Comparison of ENCODE assay signal across 27 cellular contexts in the genomic region with DNA sequence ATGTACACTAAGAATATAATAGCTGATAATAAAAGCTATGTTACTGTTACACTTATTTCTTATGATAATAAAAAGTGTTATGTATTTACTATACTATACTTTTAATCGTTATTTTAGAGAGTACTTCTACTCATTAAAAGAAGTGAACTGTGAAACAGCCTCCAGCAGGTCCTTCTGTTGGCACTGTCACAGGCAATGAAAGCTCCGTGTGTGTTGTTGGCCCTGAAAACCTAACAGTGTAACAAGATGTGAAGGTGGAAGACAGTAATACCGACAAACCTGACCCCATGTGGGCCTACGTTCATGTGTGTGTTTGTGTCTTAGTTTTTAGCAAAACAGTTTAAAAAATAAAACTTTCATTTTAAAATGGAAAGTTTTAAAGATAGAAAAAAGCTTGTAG.
"Had no signal": no experiment of that assay in that cellular context is flagged by ENCODE, and none has a peak within 500 bp of the region (broad histone marks: within the 10 kb centered on the region; RNA-seq: fewer than 3 reads in every experiment).

No MANE protein-coding gene starts in this region.

- DNase-seq: activated CD4-positive, alpha-beta T cell treated with anti-CD3 and anti-CD28 coated beads for 4 hours; activated CD4-positive, alpha-beta T cell treated with anti-CD3 and anti-CD28 coated beads, Interleukin-2, amount 50 U/mL, for 1 hour; activated CD4-positive, alpha-beta T cell treated with anti-CD3 and anti-CD28 coated beads, Interleukin-2, amount 50 U/mL, for 48 hours; activated CD4-positive, CD25-positive, alpha-beta regulatory T cell; activated CD4-positive, CD25-positive, alpha-beta regulatory T cell treated with anti-CD3 and anti-CD28 coated beads, Interleukin-2, amount 50 U/mL, for 72 hours; activated CD8-positive, alpha-beta memory T cell treated with anti-CD3 and anti-CD28 coated beads for 24 hours; activated CD8-positive, alpha-beta T cell treated with anti-CD3 and anti-CD28 coated beads for 36 hours; activated effector memory CD4-positive, alpha-beta T cell treated with Interleukin-2 at 50 U/mL for 16 hours; activated gamma-delta T cell treated with Interleukin-2 at 50 U/mL for 16 hours; activated naive CD4-positive, alpha-beta T cell treated with anti-CD3 and anti-CD28 coated beads, Interleukin-2, amount 50 U/mL, for 16 hours; activated naive CD4-positive, alpha-beta T cell treated with Interleukin-2 at 50 U/mL for 16 hours; activated T-cell treated with anti-CD3 and anti-CD28 coated beads, Interleukin-2, amount 50 U/mL, for 4 hours; amniotic stem cell; anterior cingulate cortex; brain microvascular endothelial cell; cerebellar nuclear complex; colonic mucosa; effector memory CD4-positive, alpha-beta T cell; endodermal cell; foreskin fibroblast; head of caudate nucleus; T-helper 2 cell had no signal

- H3K27me3 ChIP-seq: brain microvascular endothelial cell, colonic mucosa had no signal

- ATAC-seq: activated CD8-positive, alpha-beta T cell treated with anti-CD3 and anti-CD28 coated beads for 36 hours; activated T-cell treated with anti-CD3 and anti-CD28 coated beads, Interleukin-2, amount 50 U/mL, for 4 hours; activated T-helper 17 cell treated with anti-CD3 and anti-CD28 coated beads, Interleukin-2, amount 50 U/mL, for 72 hours; esophagus mucosa had no signal

- H3K27ac Mint-ChIP-seq: activated T-helper 17 cell treated with anti-CD3 and anti-CD28 coated beads, Interleukin-2, amount 50 U/mL, for 72 hours; endodermal cell had no signal

- H3K27me3 Mint-ChIP-seq: activated CD8-positive, alpha-beta T cell treated with anti-CD3 and anti-CD28 coated beads for 36 hours; activated naive CD8-positive, alpha-beta T cell; activated T-helper 17 cell treated with anti-CD3 and anti-CD28 coated beads, Interleukin-2, amount 50 U/mL, for 72 hours had no signal

- H3K4me1 Mint-ChIP-seq: endodermal cell had no signal

- H3K4me1 ChIP-seq: colonic mucosa had no signal

- H3K4me3 Mint-ChIP-seq: activated CD8-positive, alpha-beta T cell treated with anti-CD3 and anti-CD28 coated beads for 36 hours; activated naive CD8-positive, alpha-beta T cell; activated T-cell treated with anti-CD3 and anti-CD28 coated beads, Interleukin-2, amount 50 U/mL, for 4 hours; activated T-helper 17 cell treated with anti-CD3 and anti-CD28 coated beads, Interleukin-2, amount 50 U/mL, for 72 hours; endodermal cell had no signal

- H3K9me3 ChIP-seq: colonic mucosa had no signal

- H3K36me3 ChIP-seq: colonic mucosa had no signal

- H3K9me3 Mint-ChIP-seq: activated CD8-positive, alpha-beta T cell treated with anti-CD3 and anti-CD28 coated beads for 36 hours; activated T-cell treated with anti-CD3 and anti-CD28 coated beads, Interleukin-2, amount 50 U/mL, for 4 hours; activated T-helper 17 cell treated with anti-CD3 and anti-CD28 coated beads, Interleukin-2, amount 50 U/mL, for 72 hours; endodermal cell had no signal

- H3K4me3 ChIP-seq: colonic mucosa had no signal

- FAIRE-seq: astrocyte, bronchial epithelial cell had no signal

- H3K27ac ChIP-seq: brain microvascular endothelial cell, colonic mucosa had no signal
